19 cellular contexts compared by ENCODE assay signal in genomic region chr2:156901373-156902031, GRCh38.
A peak's percentile ranks its signal among the peaks of the same experiment; 100 is the strongest.
DNase-seq lines count a peak whose midpoint lies in the region; ATAC-seq, FAIRE-seq and TF ChIP-seq lines count a peak whose summit lies in the region.
"Had no signal": no experiment of that assay in that cellular context is flagged by ENCODE, and none has a peak within 500 bp of the region (broad histone marks: within the 10 kb centered on the region; RNA-seq: fewer than 3 reads in every experiment).

No MANE protein-coding gene starts in this region.

- TF ChIP-seq CTCF in brain microvascular endothelial cell (IDR thresholded peaks at IDR 0.05; ENCODE audit: low read depth, low read length, missing control alignments): no peak
- no peak for TF ChIP-seq CTCF in hepatocyte (IDR thresholded peaks at IDR 0.05; ENCODE audit: poor library complexity)

- H3K9me2 ChIP-seq in hepatocyte (replicated peaks; ENCODE audit: insufficient read depth): no peaks in the 10 kb centered on the region

- H3K4me3 Mint-ChIP-seq in activated T-helper 1 cell treated with anti-CD3 and anti-CD28 coated beads, Interleukin-12 subunit alpha, Interleukin-12 subunit beta, Interleukin-2, Interleukin-4 antibody, amounts not matched to agents 30 ng/mL and 10 ng/mL and 1 ng/mL, durations not matched to agents 14 hours and 24 hours and 36 hours: no peak overlapping the region
- H3K4me3 Mint-ChIP-seq: CD4-positive, alpha-beta T cell; WTC11 had no signal

- H3K27ac ChIP-seq in brain microvascular endothelial cell (peak overlapping the region; percentile 40), hepatocyte (no peak overlapping the region)
- H3K27ac ChIP-seq: A549, SJCRH30, upper lobe of right lung had no signal

- no peaks in the 10 kb centered on the region for H4K20me1 ChIP-seq in hepatocyte (ENCODE audit: insufficient read depth, poor library complexity, severe bottlenecking)

- intact Hi-C loops in activated T-helper 1 cell treated with anti-CD3 and anti-CD28 coated beads, Interleukin-12 subunit alpha, Interleukin-12 subunit beta, Interleukin-2, Interleukin-4 antibody, amounts not matched to agents 30 ng/mL and 10 ng/mL and 1 ng/mL, durations not matched to agents 14 hours and 24 hours and 36 hours (cut with micrococcal nuclease): no loop called here

- no peaks in the 10 kb centered on the region for H3K36me3 ChIP-seq in brain microvascular endothelial cell (replicated peaks)
- no peaks in the 10 kb centered on the region for H3K36me3 ChIP-seq in hepatocyte (replicated peaks; ENCODE audit: insufficient read depth, low read depth)
- H3K36me3 ChIP-seq: SJCRH30, upper lobe of right lung had no signal

- peaks cover 4% of the 10 kb centered on the region for H3K4me1 Mint-ChIP-seq in activated T-helper 1 cell treated with anti-CD3 and anti-CD28 coated beads, Interleukin-12 subunit alpha, Interleukin-12 subunit beta, Interleukin-2, Interleukin-4 antibody, amounts not matched to agents 30 ng/mL and 10 ng/mL and 1 ng/mL, durations not matched to agents 14 hours and 24 hours and 36 hours (ENCODE audit: low read depth)

- H3K4me1 ChIP-seq in hepatocyte (ENCODE audit: insufficient read depth): no peaks in the 10 kb centered on the region
- H3K4me1 ChIP-seq: A549, SJCRH30, upper lobe of right lung had no signal

- no peak overlapping the region for H2AFZ ChIP-seq in hepatocyte

- no peaks in the 10 kb centered on the region for H3K9me3 ChIP-seq in hepatocyte (ENCODE audit: low read depth)
- H3K9me3 ChIP-seq: A549, SJCRH30, upper lobe of right lung had no signal

- peaks cover 3% of the 10 kb centered on the region for H3K36me3 Mint-ChIP-seq in activated T-helper 1 cell treated with anti-CD3 and anti-CD28 coated beads, Interleukin-12 subunit alpha, Interleukin-12 subunit beta, Interleukin-2, Interleukin-4 antibody, amounts not matched to agents 30 ng/mL and 10 ng/mL and 1 ng/mL, durations not matched to agents 14 hours and 24 hours and 36 hours (ENCODE audit: low read depth)

- no peak overlapping the region for H3K4me3 ChIP-seq in brain microvascular endothelial cell (ENCODE audit: low read depth, low read length)
- no peak overlapping the region for H3K4me3 ChIP-seq in hepatocyte
- H3K4me3 ChIP-seq: A549, SJCRH30, upper lobe of right lung had no signal

- no peak overlapping the region for H3K4me2 ChIP-seq in hepatocyte
- H3K4me2 ChIP-seq: A549 had no signal

- no peak for ATAC-seq in GM18511 (IDR thresholded peaks at IDR 0.05; ENCODE audit: unreplicated experiment)
- ATAC-seq: A549, upper lobe of right lung, WTC11 had no signal

- H3K79me2 ChIP-seq in hepatocyte: no peaks in the 10 kb centered on the region

- H3K27ac Mint-ChIP-seq in activated T-helper 1 cell treated with anti-CD3 and anti-CD28 coated beads, Interleukin-12 subunit alpha, Interleukin-12 subunit beta, Interleukin-2, Interleukin-4 antibody, amounts not matched to agents 30 ng/mL and 10 ng/mL and 1 ng/mL, durations not matched to agents 14 hours and 24 hours and 36 hours: no peak overlapping the region
- H3K27ac Mint-ChIP-seq: CD4-positive, alpha-beta T cell; WTC11 had no signal

- H3K9me3 Mint-ChIP-seq in activated T-helper 1 cell treated with anti-CD3 and anti-CD28 coated beads, Interleukin-12 subunit alpha, Interleukin-12 subunit beta, Interleukin-2, Interleukin-4 antibody, amounts not matched to agents 30 ng/mL and 10 ng/mL and 1 ng/mL, durations not matched to agents 14 hours and 24 hours and 36 hours: peaks cover 11% of the 10 kb centered on the region

- DNase-seq in AG08396 (ENCODE audit: low spot score): peak; percentile 15
- DNase-seq in HTR-8/SVneo (ENCODE audit: insufficient read length, low spot score): peak; percentile 5
- peak; percentile 67 for DNase-seq in brain microvascular endothelial cell
- DNase-seq in hepatocyte (ENCODE audit: low spot score): peak; percentile 4
- DNase-seq in NCI-H2081 treated with DMSO at 0.1 percent for 48 hours (lab: John Stamatoyannopoulos, UW): no peak
- no peak for DNase-seq in SIG-M5 treated with dmso at 0.1 percent for 504 hours (lab: John Stamatoyannopoulos, UW; ENCODE audit: unreplicated experiment)
- DNase-seq in activated T-helper 1 cell treated with anti-CD3 and anti-CD28 coated beads, Interleukin-12 subunit alpha, Interleukin-12 subunit beta, Interleukin-2, Interleukin-4 antibody, amounts not matched to agents 30 ng/mL and 10 ng/mL and 1 ng/mL, durations not matched to agents 14 hours and 24 hours and 36 hours (ENCODE audit: low spot score): no peak
- DNase-seq: activated naive CD4-positive, alpha-beta T cell treated with anti-CD3 and anti-CD28 coated beads, Interleukin-2, amount 50 U/mL, for 16 hours; activated T-cell treated with anti-CD3 and anti-CD28 coated beads, Interleukin-2, amount 50 U/mL, for 48 hours; CD4-positive, alpha-beta T cell; cortex of kidney; NCI-H2171; NCI-H748 treated with DMSO at 0.1 percent for 48 hours; SJCRH30; upper lobe of right lung had no signal

- H3K27me3 ChIP-seq in brain microvascular endothelial cell (replicated peaks): no peaks in the 10 kb centered on the region
- no peaks in the 10 kb centered on the region for H3K27me3 ChIP-seq in hepatocyte
- H3K27me3 ChIP-seq: SJCRH30, upper lobe of right lung had no signal

- 79% methylated on average over 4 of the region's 4 CpGs for WGBS in hepatocyte (ENCODE audit: low lambda C conversion rate, missing lambda C conversion rate)

- H3K27me3 Mint-ChIP-seq in activated T-helper 1 cell treated with anti-CD3 and anti-CD28 coated beads, Interleukin-12 subunit alpha, Interleukin-12 subunit beta, Interleukin-2, Interleukin-4 antibody, amounts not matched to agents 30 ng/mL and 10 ng/mL and 1 ng/mL, durations not matched to agents 14 hours and 24 hours and 36 hours (ENCODE audit: insufficient read depth): peaks cover 30% of the 10 kb centered on the region

- FAIRE-seq in HTR-8/SVneo (lab: Jason Lieb, UNC): no peak
- FAIRE-seq: A549, H1 had no signal

- in situ Hi-C loops in brain microvascular endothelial cell (cut with HindIII; ENCODE audit: low pct_ligation_motif_present, low sequenced_read_pairs): no loop called here

Comparison
In these comparisons a context has a peak if more than half of its experiments do, and no peak if none do; other contexts are left out.
1. DNase-seq: peak in AG08396 (single experiment), HTR-8/SVneo (single experiment), brain microvascular endothelial cell (single experiment) and hepatocyte (single experiment); none in NCI-H2081 treated with DMSO at 0.1 percent for 48 hours (single experiment), SIG-M5 treated with dmso at 0.1 percent for 504 hours (single experiment) and activated T-helper 1 cell treated with anti-CD3 and anti-CD28 coated beads, Interleukin-12 subunit alpha, Interleukin-12 subunit beta, Interleukin-2, Interleukin-4 antibody, amounts not matched to agents 30 ng/mL and 10 ng/mL and 1 ng/mL, durations not matched to agents 14 hours and 24 hours and 36 hours (single experiment).